Comparison of ENCODE assay signal across 8 cellular contexts in the genomic region with DNA sequence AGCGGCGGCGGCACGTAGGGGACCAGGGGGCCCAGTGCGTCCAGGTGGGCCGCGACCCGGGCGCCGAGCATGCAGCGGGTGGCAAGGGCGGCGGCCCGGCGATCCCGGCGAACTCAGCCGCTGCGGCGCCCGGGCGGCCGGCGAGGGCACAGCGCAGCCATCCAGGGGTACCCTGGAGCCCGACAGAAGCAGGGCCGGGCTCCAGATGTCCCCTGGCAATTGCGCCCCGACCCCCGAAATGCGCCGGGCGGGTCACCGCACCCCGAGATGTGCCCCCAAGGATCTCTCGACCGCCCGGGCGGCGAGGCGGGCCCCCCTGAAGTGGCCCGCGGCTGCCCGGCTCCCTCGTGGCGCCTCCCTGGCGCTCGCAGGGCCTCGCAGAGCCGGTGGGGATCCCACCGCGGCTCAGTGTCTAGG. TPM values are rescaled to one million over a fixed set of nuclear protein-coding genes. Genes with fewer than 3 reads are reported as not detected.
DNase-seq lines count a peak whose midpoint lies in the region; ATAC-seq and TF ChIP-seq lines count a peak whose summit lies in the region.
"Not testable (repeated sequence)": the region's sequence is repeated elsewhere in the genome, so short reads cannot be mapped to it uniquely, and the experiment has no call there.

No MANE protein-coding gene starts in this region.

- H3K9ac ChIP-seq in mammary epithelial cell (ENCODE audit: insufficient read depth, low read length), result peak overlapping the region; percentile 62
- peak overlapping the region in 1 of 2 donors; percentile 80 for H3K9ac ChIP-seq in stomach smooth muscle (ENCODE audit: low read length in 2 of 2)

- H3K9me3 ChIP-seq in CD4-positive, alpha-beta T cell (ENCODE audit: control insufficient read depth, low read length); mammary epithelial cell (replicated peaks; ENCODE audit: insufficient read depth, low read length); stomach smooth muscle (ENCODE audit: control insufficient read depth in 2 of 2, low read length in 2 of 2): not testable (repeated sequence)

- H3K4me1 ChIP-seq in mammary epithelial cell (ENCODE audit: insufficient read depth, low read length), result peaks cover 58% of the 10 kb centered on the region
- peaks cover 74% of the 10 kb centered on the region for H3K4me1 ChIP-seq in stomach smooth muscle (ENCODE audit: control insufficient read depth, insufficient read depth, low read length)

- peaks cover 81% of the 10 kb centered on the region for H3K4me1 Mint-ChIP-seq in CD4-positive, alpha-beta T cell (ENCODE audit: low read depth)
- H3K4me1 Mint-ChIP-seq in IgD-negative memory B cell (peaks cover 49 to 63% (median 54%) of the 10 kb centered on the region in 3 donors), natural killer cell (peaks cover 67 to 79% of the 10 kb centered on the region in 2 donors)

- dilution Hi-C loops in mammary epithelial cell (cut with HindIII; ENCODE audit: low sequenced_read_pairs), result loop anchor here (5.0 kb wide), 1 partner anchor 290 kb away; no protein-coding TSS in a partner anchor

- H3K4me3 ChIP-seq in WI38 (ENCODE audit: low read depth, low read length) (peak overlapping the region; percentile 82), mammary epithelial cell (replicated peaks in 1 of 3; ENCODE audit: insufficient read depth in 1 of 3, low read depth in 2 of 3, low read length in 3 of 3) (peak overlapping the region; percentile 51 to 83 (median 78)), stomach smooth muscle (ENCODE audit: low read length in 2 of 2) (peak overlapping the region; percentile 70 to 88)

- H3K27ac ChIP-seq in CD4-positive, alpha-beta T cell (ENCODE audit: low read depth, low read length); mammary epithelial cell (ENCODE audit: insufficient read depth, low read depth, low read length): not testable (repeated sequence)
- H3K27ac ChIP-seq in stomach smooth muscle (ENCODE audit: low read length), result peak overlapping the region; percentile 37

- H3K36me3 Mint-ChIP-seq in CD4-positive, alpha-beta T cell (ENCODE audit: low read depth), result peaks cover 11% of the 10 kb centered on the region
- not testable (repeated sequence) for H3K36me3 Mint-ChIP-seq in IgD-negative memory B cell, natural killer cell

- TF ChIP-seq CTCF in CD4-positive, alpha-beta T cell (IDR thresholded peaks at IDR 0.05); WI38 (IDR thresholded peaks at IDR 0.05; ENCODE audit: low read depth, low read length); mammary epithelial cell (conservative IDR thresholded peaks at IDR 0.05 in 1 of 2, IDR thresholded peaks at IDR 0.05 in 1 of 2; ENCODE audit: extremely low read depth in 1 of 2, insufficient read depth in 1 of 2, low read depth in 1 of 2, low read length in 2 of 2); natural killer cell (IDR thresholded peaks at IDR 0.05): not testable (repeated sequence)

- POLR2A ChIA-PET in CD4-positive, alpha-beta T cell (lab: Charles Lee), result interaction anchor here (0.5 to 3.9 kb wide), 14 partner anchors 10 to 1850 kb away, joined by 3 to 22 read pairs (median 4); partner anchors contain the start of genes GSPT1, HAPSTR1, NUBP1 and SOCS1

- peak overlapping the region; percentile 93 for H3K4me2 ChIP-seq in mammary epithelial cell (ENCODE audit: insufficient read depth, low read depth, low read length)

- H4K20me1 ChIP-seq in mammary epithelial cell (ENCODE audit: insufficient read depth, low read length), result not testable (repeated sequence)

- peak; percentile 1 for ATAC-seq in CD4-positive, alpha-beta T cell (ENCODE audit: poor library complexity)
- peak; percentile 2 for ATAC-seq in GM21737 (IDR thresholded peaks at IDR 0.05; ENCODE audit: unreplicated experiment)
- ATAC-seq in left cardiac atrium, result peak; percentile 0 to 5
- peak in 1 of 3 donors; percentile 2 for ATAC-seq in natural killer cell

- H2AFZ ChIP-seq in mammary epithelial cell (ENCODE audit: low read depth, low read length), result peak overlapping the region; percentile 98

- not testable (repeated sequence) for DNase-seq in CD4-positive, alpha-beta T cell; mammary epithelial cell; left cardiac atrium; natural killer cell

- intact Hi-C loops in CD4-positive, alpha-beta T cell (cut with DNase I, micrococcal nuclease), result loop anchor here (5.0 to 10.0 kb wide), 6 partner anchors 197 to 1143 kb away; partner anchors contain the start of genes GSPT1 (in 1 of the 2), NUBP1 (in 1 of the 2), SNX29 (in 1 of the 2) and TXNDC11 (in 1 of the 2)
- intact Hi-C loops in mammary epithelial cell (cut with micrococcal nuclease), result loop anchor here (1.0 kb wide), 1 partner anchor 363 kb away; no protein-coding TSS in a partner anchor
- intact Hi-C loops in left cardiac atrium (cut with DNase I); natural killer cell (cut with micrococcal nuclease): not testable (repeated sequence)

- WGBS in mammary epithelial cell (ENCODE audit: low coverage, missing lambda C conversion rate), result no CpG with 5 or more reads among the region's 52 CpGs

- not testable (repeated sequence) for BruUV-seq in mammary epithelial cell (replicated peaks; lab: Mats Ljungman, UMichigan)

- H3K27ac Mint-ChIP-seq in CD4-positive, alpha-beta T cell, result peak overlapping the region; percentile 75
- H3K27ac Mint-ChIP-seq in IgD-negative memory B cell (peak overlapping the region in 2 of 3 donors; percentile 47 to 82), natural killer cell (peak overlapping the region in 1 of 2 donors; percentile 57)

- not testable (repeated sequence) for H3K36me3 ChIP-seq in mammary epithelial cell (ENCODE audit: insufficient read depth, low read length); stomach smooth muscle (ENCODE audit: control insufficient read depth in 2 of 2, insufficient read depth in 2 of 2, low read length in 2 of 2)

- CTCF ChIA-PET in CD4-positive, alpha-beta T cell (lab: Charles Lee); mammary epithelial cell (lab: Charles Lee; ENCODE audit: low non-redundant PET): not testable (repeated sequence)

- peaks cover 78% of the 10 kb centered on the region for H3K79me2 ChIP-seq in mammary epithelial cell (ENCODE audit: insufficient read depth, low read length)

- in situ Hi-C loops in mammary epithelial cell (cut with MboI; ENCODE audit: low sequenced_read_pairs in 2 of 2), result not testable (repeated sequence)

- peak overlapping the region; percentile 92 for H3K4me3 Mint-ChIP-seq in CD4-positive, alpha-beta T cell
- H3K4me3 Mint-ChIP-seq in IgD-negative memory B cell (peak overlapping the region; percentile 83 to 98 (median 94)), natural killer cell (peak overlapping the region; percentile 86)

- not testable (repeated sequence) for H3K27me3 ChIP-seq in CD4-positive, alpha-beta T cell (ENCODE audit: control insufficient read depth, insufficient read depth, low read length); mammary epithelial cell (ENCODE audit: insufficient read depth, low read length); stomach smooth muscle (ENCODE audit: control insufficient read depth in 1 of 2, insufficient read depth in 2 of 2, low read length in 2 of 2)

- not testable (repeated sequence) for H3K9me3 Mint-ChIP-seq in CD4-positive, alpha-beta T cell; IgD-negative memory B cell; natural killer cell

- H3K27me3 Mint-ChIP-seq in CD4-positive, alpha-beta T cell; IgD-negative memory B cell; natural killer cell (ENCODE audit: low read depth in 2 of 2): not testable (repeated sequence)

RNA-seq across cellular contexts. Expression of gene DEXI, which starts 0.3 kb away (rescaled TPM):
- 1 to 10 TPM; 5.8 to 7.2 TPM for total RNA-seq in CD4-positive, alpha-beta T cell
- polyA plus RNA-seq in IgD-negative memory B cell (11.4 TPM), mammary epithelial cell (49.3 TPM)
- total RNA-seq in mammary epithelial cell (10 to 100 TPM; 34.4 to 42.5 TPM), left cardiac atrium (10 to 100 TPM; 68.5 to 84.9 TPM), natural killer cell (10 to 100 TPM in 2 of 3 donors, 1 to 10 TPM in 1; 8.7 to 15.2 (median 14.4) TPM)
- 21.1 TPM for polyA minus RNA-seq in mammary epithelial cell

RNA-seq across cellular contexts. Expression of gene CLEC16A, which starts 2.4 kb away (rescaled TPM):
- 10 to 100 TPM; 21.7 to 22.7 TPM for total RNA-seq in CD4-positive, alpha-beta T cell
- polyA plus RNA-seq in IgD-negative memory B cell (21.1 TPM), mammary epithelial cell (15.8 TPM)
- total RNA-seq in mammary epithelial cell (10 to 100 TPM; 36.4 to 46.3 TPM), left cardiac atrium (10 to 100 TPM; 25.5 to 30.2 TPM), natural killer cell (10 to 100 TPM; 35.9 to 50.5 (median 37.4) TPM)
- polyA minus RNA-seq in mammary epithelial cell, result 67.8 TPM
